ENCODE assay signal across 11 cellular contexts in the genomic region with DNA sequence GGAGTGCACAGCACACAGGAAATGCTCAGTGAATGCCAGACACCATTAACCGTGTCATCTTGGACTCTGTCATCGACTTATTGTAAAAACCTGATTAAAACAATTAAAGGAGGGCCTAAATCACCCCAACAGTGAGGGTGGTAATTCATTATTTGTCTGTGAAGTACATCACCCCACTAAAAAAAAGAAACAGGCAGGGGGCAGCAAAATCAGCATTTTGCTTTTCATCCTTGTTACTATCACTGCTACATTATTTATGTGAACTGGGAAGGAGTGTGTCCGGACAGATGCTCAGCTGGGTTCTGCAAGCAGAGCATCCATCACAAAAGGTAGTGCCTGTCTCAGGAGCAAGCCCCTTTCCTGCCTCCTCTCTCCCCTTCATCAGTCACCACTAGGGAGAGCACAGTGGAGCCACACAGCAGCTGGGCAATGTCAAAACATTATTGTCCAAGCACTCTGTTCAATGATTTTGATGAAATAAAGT.
DNase-seq lines count a peak whose midpoint lies in the region; ATAC-seq and TF ChIP-seq lines count a peak whose summit lies in the region.
"Had no signal": no experiment of that assay in that cellular context is flagged by ENCODE, and none has a peak within 500 bp of the region (broad histone marks: within the 10 kb centered on the region; RNA-seq: fewer than 3 reads in every experiment).

No MANE protein-coding gene starts in this region.

- peaks cover 7% of the 10 kb centered on the region; the same call in 1 of the 2 replicates for H4K20me1 ChIP-seq in GM23338 (replicated peaks; ENCODE audit: insufficient read depth)

- intact Hi-C loops in activated CD8-positive, alpha-beta T cell treated with anti-CD3 and anti-CD28 coated beads for 36 hours (cut with micrococcal nuclease) = no loop called here

- no peaks in the 10 kb centered on the region for H3K9me3 Mint-ChIP-seq in GM23338
- no peaks in the 10 kb centered on the region for H3K9me3 Mint-ChIP-seq in activated CD8-positive, alpha-beta T cell treated with anti-CD3 and anti-CD28 coated beads for 36 hours

- peaks cover 2% of the 10 kb centered on the region for H3K27me3 Mint-ChIP-seq in GM23338 (ENCODE audit: insufficient read depth, low read depth, poor library complexity)
- no peaks in the 10 kb centered on the region for H3K27me3 Mint-ChIP-seq in activated CD8-positive, alpha-beta T cell treated with anti-CD3 and anti-CD28 coated beads for 36 hours
- H3K27me3 Mint-ChIP-seq: progenitor cell of endocrine pancreas had no signal

- CTCF ChIA-PET in BJ (lab: Yijun Ruan, JAX) = interaction anchor here (0.7 to 2.3 kb wide), 5 partner anchors 8 to 161 kb away, joined by 3 to 16 read pairs (median 5); no protein-coding TSS in a partner anchor
- CTCF ChIA-PET in activated CD8-positive, alpha-beta T cell treated with anti-CD3 and anti-CD28 coated beads for 36 hours (lab: Charles Lee) = interaction anchor here (1.0 to 2.7 kb wide), 6 partner anchors 7 to 157 kb away, joined by 3 to 21 read pairs (median 4); no protein-coding TSS in a partner anchor

- 0 out of 2 replicates have a peak overlapping the region, but pooled peaks have one; percentile 3 for H3K27ac ChIP-seq in GM23338 (ENCODE audit: low read depth)

- H3K27ac Mint-ChIP-seq in GM23338 = no peak overlapping the region
- H3K27ac Mint-ChIP-seq in activated CD8-positive, alpha-beta T cell treated with anti-CD3 and anti-CD28 coated beads for 36 hours = no peak overlapping the region
- H3K27ac Mint-ChIP-seq: progenitor cell of endocrine pancreas had no signal

- H3K4me2 ChIP-seq in GM23338 = 0 out of 2 replicates have a peak overlapping the region, but pooled peaks have one; percentile 3

- no peaks in the 10 kb centered on the region for H3K27me3 ChIP-seq in BJ (ENCODE audit: control insufficient read depth, insufficient read depth, low read length)
- no peaks in the 10 kb centered on the region for H3K27me3 ChIP-seq in GM23338 (ENCODE audit: insufficient read depth)

- H3K36me3 ChIP-seq in BJ (ENCODE audit: control insufficient read depth, insufficient read depth, low read length) (no peaks in the 10 kb centered on the region), GM23338 (ENCODE audit: insufficient read depth) (no peaks in the 10 kb centered on the region)

- no peaks in the 10 kb centered on the region for H3F3A ChIP-seq in GM23338 (replicated peaks; ENCODE audit: low read depth)

- peaks cover 89% of the 10 kb centered on the region for H3K79me2 ChIP-seq in GM23338 (replicated peaks; ENCODE audit: insufficient read depth)

- H3K9me2 ChIP-seq in GM23338 (ENCODE audit: insufficient read depth) = no peaks in the 10 kb centered on the region

- peak; percentile 99 for ATAC-seq in GM23338
- no peak for ATAC-seq in activated CD8-positive, alpha-beta T cell treated with anti-CD3 and anti-CD28 coated beads for 36 hours

- H3K4me1 ChIP-seq in GM23338 (ENCODE audit: insufficient read depth) = peaks cover 31% of the 10 kb centered on the region

- H2AFZ ChIP-seq in GM23338 = no peak overlapping the region

- TF ChIP-seq CTCF in BJ (IDR thresholded peaks at IDR 0.05; ENCODE audit: insufficient read depth, low read depth, low read length) (peak; percentile 15; the same call in 1 of the 2 replicates), GM23338 (conservative IDR thresholded peaks at IDR 0.05; ENCODE audit: low read depth in 2 of 2) (peak; percentile 25 to 51)
- TF ChIP-seq CTCF in activated CD8-positive, alpha-beta T cell treated with anti-CD3 and anti-CD28 coated beads for 36 hours (IDR thresholded peaks at IDR 0.05) = peak; percentile 32

- H3K4me1 Mint-ChIP-seq in GM23338 = peaks cover 46% of the 10 kb centered on the region
- H3K4me1 Mint-ChIP-seq in activated CD8-positive, alpha-beta T cell treated with anti-CD3 and anti-CD28 coated beads for 36 hours (ENCODE audit: low read depth) = peaks cover 27% of the 10 kb centered on the region

- H3K4me3 Mint-ChIP-seq in GM23338 = no peak overlapping the region
- no peak overlapping the region for H3K4me3 Mint-ChIP-seq in activated CD8-positive, alpha-beta T cell treated with anti-CD3 and anti-CD28 coated beads for 36 hours

- H3K4me3 ChIP-seq in BJ (ENCODE audit: low read depth, low read length) (no peak overlapping the region), GM23338 (no peak overlapping the region)

- POLR2A ChIA-PET in BJ (lab: Charles Lee) = interaction anchor here (0.6 kb wide), 1 partner anchor 707 kb away, joined by 3 read pairs; no protein-coding TSS in a partner anchor
- POLR2A ChIA-PET in activated CD8-positive, alpha-beta T cell treated with anti-CD3 and anti-CD28 coated beads for 36 hours (lab: Charles Lee) = no interaction called here

- DNase-seq in BJ (ENCODE audit: low read depth) (no peak), GM23338 (ENCODE audit: low spot score) (peak; percentile 70), lung microvascular endothelial cell (ENCODE audit: low read depth in 2 of 2) (peak; percentile 8 to 21), GM03348 (ENCODE audit: low spot score) (no peak), kidney tubule cell (ENCODE audit: low spot score) (no peak), HuH-7.5 (ENCODE audit: low spot score) (no peak), COR-L47 (lab: John Stamatoyannopoulos, UW) (no peak)
- DNase-seq in activated CD8-positive, alpha-beta T cell treated with anti-CD3 and anti-CD28 coated beads for 36 hours = peak; percentile 11
- DNase-seq: activated CD4-positive, CD25-positive, alpha-beta regulatory T cell; activated naive CD4-positive, alpha-beta T cell had no signal

- no peaks in the 10 kb centered on the region for H3K36me3 Mint-ChIP-seq in GM23338 (ENCODE audit: low read depth)
- H3K36me3 Mint-ChIP-seq in activated CD8-positive, alpha-beta T cell treated with anti-CD3 and anti-CD28 coated beads for 36 hours (ENCODE audit: low read depth) = no peaks in the 10 kb centered on the region

TF ChIP-seq in GM23338, 12 proteins besides CTCF, POLR2A, EP300 and RAD21 (continues in another document):
- TF ChIP-seq, protein P1, sequence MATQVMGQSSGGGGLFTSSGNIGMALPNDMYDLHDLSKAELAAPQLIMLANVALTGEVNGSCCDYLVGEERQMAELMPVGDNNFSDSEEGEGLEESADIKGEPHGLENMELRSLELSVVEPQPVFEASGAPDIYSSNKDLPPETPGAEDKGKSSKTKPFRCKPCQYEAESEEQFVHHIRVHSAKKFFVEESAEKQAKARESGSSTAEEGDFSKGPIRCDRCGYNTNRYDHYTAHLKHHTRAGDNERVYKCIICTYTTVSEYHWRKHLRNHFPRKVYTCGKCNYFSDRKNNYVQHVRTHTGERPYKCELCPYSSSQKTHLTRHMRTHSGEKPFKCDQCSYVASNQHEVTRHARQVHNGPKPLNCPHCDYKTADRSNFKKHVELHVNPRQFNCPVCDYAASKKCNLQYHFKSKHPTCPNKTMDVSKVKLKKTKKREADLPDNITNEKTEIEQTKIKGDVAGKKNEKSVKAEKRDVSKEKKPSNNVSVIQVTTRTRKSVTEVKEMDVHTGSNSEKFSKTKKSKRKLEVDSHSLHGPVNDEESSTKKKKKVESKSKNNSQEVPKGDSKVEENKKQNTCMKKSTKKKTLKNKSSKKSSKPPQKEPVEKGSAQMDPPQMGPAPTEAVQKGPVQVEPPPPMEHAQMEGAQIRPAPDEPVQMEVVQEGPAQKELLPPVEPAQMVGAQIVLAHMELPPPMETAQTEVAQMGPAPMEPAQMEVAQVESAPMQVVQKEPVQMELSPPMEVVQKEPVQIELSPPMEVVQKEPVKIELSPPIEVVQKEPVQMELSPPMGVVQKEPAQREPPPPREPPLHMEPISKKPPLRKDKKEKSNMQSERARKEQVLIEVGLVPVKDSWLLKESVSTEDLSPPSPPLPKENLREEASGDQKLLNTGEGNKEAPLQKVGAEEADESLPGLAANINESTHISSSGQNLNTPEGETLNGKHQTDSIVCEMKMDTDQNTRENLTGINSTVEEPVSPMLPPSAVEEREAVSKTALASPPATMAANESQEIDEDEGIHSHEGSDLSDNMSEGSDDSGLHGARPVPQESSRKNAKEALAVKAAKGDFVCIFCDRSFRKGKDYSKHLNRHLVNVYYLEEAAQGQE (IDR thresholded peaks at IDR 0.05; ENCODE audit: unreplicated experiment) = no peak
- TF ChIP-seq JUNB (IDR thresholded peaks at IDR 0.05; ENCODE audit: unreplicated experiment) (no peak), POLR2AphosphoS5 (IDR thresholded peaks at IDR 0.05; ENCODE audit: low read depth) (no peak), NANOG (IDR thresholded peaks at IDR 0.05; ENCODE audit: borderline replicate concordance) (no peak), EZH2 (IDR thresholded peaks at IDR 0.05; ENCODE audit: low read depth, unreplicated experiment) (no peak), ZNF331 (CRISPR knock-in tag; IDR thresholded peaks at IDR 0.05; ENCODE audit: low read depth) (no peak), ZNF114 (CRISPR knock-in tag; IDR thresholded peaks at IDR 0.05) (no peak), EZH2phosphoT487 (IDR thresholded peaks at IDR 0.05; ENCODE audit: unreplicated experiment) (no peak)
- TF ChIP-seq, protein P2, sequence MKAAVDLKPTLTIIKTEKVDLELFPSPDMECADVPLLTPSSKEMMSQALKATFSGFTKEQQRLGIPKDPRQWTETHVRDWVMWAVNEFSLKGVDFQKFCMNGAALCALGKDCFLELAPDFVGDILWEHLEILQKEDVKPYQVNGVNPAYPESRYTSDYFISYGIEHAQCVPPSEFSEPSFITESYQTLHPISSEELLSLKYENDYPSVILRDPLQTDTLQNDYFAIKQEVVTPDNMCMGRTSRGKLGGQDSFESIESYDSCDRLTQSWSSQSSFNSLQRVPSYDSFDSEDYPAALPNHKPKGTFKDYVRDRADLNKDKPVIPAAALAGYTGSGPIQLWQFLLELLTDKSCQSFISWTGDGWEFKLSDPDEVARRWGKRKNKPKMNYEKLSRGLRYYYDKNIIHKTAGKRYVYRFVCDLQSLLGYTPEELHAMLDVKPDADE (IDR thresholded peaks at IDR 0.05) = no peak

Comparison
In these comparisons a context has a peak if more than half of its experiments do, and no peak if none do; other contexts are left out.
1. DNase-seq: peak in GM23338 (single experiment), activated CD8-positive, alpha-beta T cell treated with anti-CD3 and anti-CD28 coated beads for 36 hours (single experiment) and lung microvascular endothelial cell (2 of 2); none in BJ (single experiment), GM03348 (single experiment), kidney tubule cell (single experiment), HuH-7.5 (single experiment) and COR-L47 (single experiment).
2. Peak in every context shown above with its lines, with median percentiles within 50 percentile points of each other: CTCF ChIP-seq.